ENCODE assay signal across 30 cellular contexts in genomic region chr17:71625330-71625729, GRCh38.
"Had no signal": no experiment of that assay in that cellular context is flagged by ENCODE, and none has a peak within 500 bp of the region (broad histone marks: within the 10 kb centered on the region; RNA-seq: fewer than 3 reads in every experiment).

No MANE protein-coding gene starts in this region.

- H3K4me3 ChIP-seq: lower lobe of right lung, ovary, right atrium auricular region, right lobe of liver, smooth muscle cell, transverse colon, upper lobe of left lung had no signal

- H3K27me3 Mint-ChIP-seq: naive thymus-derived CD8-positive, alpha-beta T cell; progenitor cell of endocrine pancreas; stimulated activated memory B cell treated with anti-CD40 and anti-IgM and Interleukin-4, amounts not matched to agents 10 μg/mL and 1 μg/mL and 100 μg/mL, for 72 hours; stimulated activated naive CD8-positive, alpha-beta T cell treated with anti-CD3 and anti-CD28 coated beads, Interleukin-15, amount 100 ng/mL, for 72 hours had no signal

- H3K4me1 Mint-ChIP-seq: naive thymus-derived CD8-positive, alpha-beta T cell; nephron; neural crest cell; stimulated activated memory B cell treated with anti-CD40 and anti-IgM and Interleukin-4, amounts not matched to agents 10 μg/mL and 1 μg/mL and 100 μg/mL, for 72 hours; stimulated activated naive CD8-positive, alpha-beta T cell treated with anti-CD3 and anti-CD28 coated beads, Interleukin-15, amount 100 ng/mL, for 72 hours had no signal

- H3K9me3 Mint-ChIP-seq: stimulated activated memory B cell treated with anti-CD40 and anti-IgM and Interleukin-4, amounts not matched to agents 10 μg/mL and 1 μg/mL and 100 μg/mL, for 72 hours had no signal

- H3K36me3 Mint-ChIP-seq: stimulated activated memory B cell treated with anti-CD40 and anti-IgM and Interleukin-4, amounts not matched to agents 10 μg/mL and 1 μg/mL and 100 μg/mL, for 72 hours had no signal

- H3K27ac Mint-ChIP-seq: naive thymus-derived CD8-positive, alpha-beta T cell; nephron; progenitor cell of endocrine pancreas; stimulated activated memory B cell treated with anti-CD40 and anti-IgM and Interleukin-4, amounts not matched to agents 10 μg/mL and 1 μg/mL and 100 μg/mL, for 72 hours; stimulated activated naive CD8-positive, alpha-beta T cell treated with anti-CD3 and anti-CD28 coated beads, Interleukin-15, amount 100 ng/mL, for 72 hours had no signal

- H3K4me3 Mint-ChIP-seq: naive thymus-derived CD8-positive, alpha-beta T cell; nephron; neural crest cell; stimulated activated memory B cell treated with anti-CD40 and anti-IgM and Interleukin-4, amounts not matched to agents 10 μg/mL and 1 μg/mL and 100 μg/mL, for 72 hours; stimulated activated naive CD8-positive, alpha-beta T cell treated with anti-CD3 and anti-CD28 coated beads, Interleukin-15, amount 100 ng/mL, for 72 hours had no signal

- H3K27ac ChIP-seq: lower lobe of right lung, neutrophil, ovary, right atrium auricular region, right lobe of liver, transverse colon, upper lobe of left lung had no signal

- H3K4me2 ChIP-seq: smooth muscle cell had no signal

- H3K36me3 ChIP-seq: lower lobe of right lung, neutrophil, ovary, right atrium auricular region, right lobe of liver, transverse colon, upper lobe of left lung had no signal

- DNase-seq: head of caudate nucleus; hippocampal formation; islet precursor cell; kidney glomerular epithelial cell; left cardiac atrium; left ventricle myocardium superior; lower lobe of right lung; mammary epithelial cell; mesenchymal stem cell; naive thymus-derived CD8-positive, alpha-beta T cell; occipital lobe; ovary; right lobe of liver; stimulated activated CD4-positive, alpha-beta T cell treated with anti-CD3 and anti-CD28 coated beads, Interleukin-1b, Interleukin-23, amount 100 ng/mL, for 48 hours; stimulated activated CD4-positive, alpha-beta T cell treated with anti-CD3 and anti-CD28 coated beads, Interleukin-2, amount 100 ng/mL, for 48 hours; stimulated activated CD4-positive, alpha-beta T cell treated with anti-CD3 and anti-CD28 coated beads, Interleukin-4, amount 100 ng/mL, for 4 hours; stimulated activated CD8-positive, alpha-beta memory T cell treated with anti-CD3 and anti-CD28 coated beads, Interleukin-4, amount 100 ng/mL, for 48 hours; stimulated activated naive CD4-positive, alpha-beta T cell treated with Interleukin-2 at 50 U/mL for 16 hours; stimulated activated naive CD8-positive, alpha-beta T cell treated with anti-CD3 and anti-CD28 coated beads, Interleukin-15, amount 100 ng/mL, for 72 hours; substantia nigra; transverse colon; upper lobe of left lung had no signal

- H3K9me3 ChIP-seq: lower lobe of right lung, neutrophil, ovary, right atrium auricular region, right lobe of liver, transverse colon, upper lobe of left lung had no signal

- ATAC-seq: left lobe of liver; left ventricle myocardium superior; naive thymus-derived CD8-positive, alpha-beta T cell; right lobe of liver; stimulated activated memory B cell treated with anti-CD40 and anti-IgM and Interleukin-4, amounts not matched to agents 10 μg/mL and 1 μg/mL and 100 μg/mL, for 72 hours; stimulated activated naive CD8-positive, alpha-beta T cell treated with anti-CD3 and anti-CD28 coated beads, Interleukin-15, amount 100 ng/mL, for 72 hours had no signal

- H3K27me3 ChIP-seq: neutrophil, ovary, right atrium auricular region, right lobe of liver, transverse colon, upper lobe of left lung had no signal

- H3K4me1 ChIP-seq: lower lobe of right lung, right atrium auricular region, right lobe of liver, transverse colon, upper lobe of left lung had no signal
